ENCODE assay signal across 8 cellular contexts in genomic region chr2:152335851-152336102, GRCh38. TPM values are rescaled to one million over a fixed set of nuclear protein-coding genes. Genes with fewer than 3 reads are reported as not detected.
DNase-seq lines count a peak whose midpoint lies in the region; ATAC-seq lines count a peak whose summit lies in the region.

No MANE protein-coding gene starts in this region.

- H3K27me3 ChIP-seq in right cardiac atrium (ENCODE audit: control insufficient read depth, insufficient read depth): no peaks in the 10 kb centered on the region
- H3K27me3 ChIP-seq in skeletal muscle tissue (ENCODE audit: control insufficient read depth in 3 of 3, insufficient read depth in 3 of 3, low read length in 3 of 3): no peaks in the 10 kb centered on the region

- 0% methylated on average over 17 of the region's 17 CpGs for WGBS in right cardiac atrium

- intact Hi-C loops in right cardiac atrium (cut with DNase I): loop anchor here (10.0 kb wide), 4 partner anchors 129 to 299 kb away; no protein-coding TSS in a partner anchor

- H3K9me3 ChIP-seq in right cardiac atrium (ENCODE audit: control insufficient read depth, low read length) (no peaks in the 10 kb centered on the region), skeletal muscle tissue (ENCODE audit: control insufficient read depth in 3 of 3, low read length in 3 of 3) (no peaks in the 10 kb centered on the region)

- peak overlapping the region; percentile 79 to 86 (median 80) for H3K9ac ChIP-seq in skeletal muscle tissue (ENCODE audit: low read depth in 1 of 3, low read length in 3 of 3)

- DNase-seq in activated T-cell treated with anti-CD3 and anti-CD28 coated beads, Interleukin-2, amount 50 U/mL, for 48 hours: peak; percentile 27 to 35
- DNase-seq in right cardiac atrium: peak in 2 of 3 donors; percentile 40 to 70
- no peak for DNase-seq in SHP77 treated with DMSO at 0.1 percent for 48 hours (lab: John Stamatoyannopoulos, UW)

- H3K4me1 ChIP-seq in right cardiac atrium (ENCODE audit: control insufficient read depth, insufficient read depth, low read length): no peaks in the 10 kb centered on the region
- H3K4me1 ChIP-seq in skeletal muscle tissue (ENCODE audit: control insufficient read depth in 3 of 3, insufficient read depth in 3 of 3, low read length in 3 of 3): peaks cover 4 to 12% (median 10%) of the 10 kb centered on the region in 3 donors

- no peak overlapping the region for H3K27ac ChIP-seq in right cardiac atrium (ENCODE audit: low read length)
- H3K27ac ChIP-seq in skeletal muscle tissue (ENCODE audit: low read depth, low read length): peak overlapping the region; percentile 59

- no peaks in the 10 kb centered on the region for H3K36me3 ChIP-seq in skeletal muscle tissue (ENCODE audit: control insufficient read depth in 3 of 3, insufficient read depth in 3 of 3, low read length in 3 of 3)

- H3K4me3 ChIP-seq in right cardiac atrium (ENCODE audit: low read length) (peak overlapping the region; percentile 79), skeletal muscle tissue (ENCODE audit: low read length in 3 of 3) (peak overlapping the region; percentile 79 to 87 (median 81))

- ATAC-seq in GM18502 (IDR thresholded peaks at IDR 0.05; ENCODE audit: poor library complexity, unreplicated experiment): peak; percentile 25
- ATAC-seq in HG02798 (IDR thresholded peaks at IDR 0.05; ENCODE audit: poor library complexity, unreplicated experiment): peak; percentile 25
- peak; percentile 18 to 25 for ATAC-seq in right cardiac atrium
- ATAC-seq in GM19463 (IDR thresholded peaks at IDR 0.05; ENCODE audit: unreplicated experiment): no peak
- no peak for ATAC-seq in HG02970 (IDR thresholded peaks at IDR 0.05; ENCODE audit: low FRiP score, unreplicated experiment)

RNA-seq across cellular contexts. Expression of gene FMNL2, which starts 0.8 kb away (rescaled TPM):
- total RNA-seq in right cardiac atrium (10 to 100 TPM in 2 of 4 donors, 1 to 10 TPM in 2; 7.2 to 10.8 (median 9.9) TPM), skeletal muscle tissue (15.7 TPM)
- polyA plus RNA-seq in right cardiac atrium: 7.9 TPM

Comparison
In these comparisons a context has a peak if more than half of its experiments do, and no peak if none do; other contexts are left out.
1. ATAC-seq: peak in GM18502 (single experiment), HG02798 (single experiment) and right cardiac atrium (2 of 2); none in GM19463 (single experiment) and HG02970 (single experiment).